In the genomic region with DNA sequence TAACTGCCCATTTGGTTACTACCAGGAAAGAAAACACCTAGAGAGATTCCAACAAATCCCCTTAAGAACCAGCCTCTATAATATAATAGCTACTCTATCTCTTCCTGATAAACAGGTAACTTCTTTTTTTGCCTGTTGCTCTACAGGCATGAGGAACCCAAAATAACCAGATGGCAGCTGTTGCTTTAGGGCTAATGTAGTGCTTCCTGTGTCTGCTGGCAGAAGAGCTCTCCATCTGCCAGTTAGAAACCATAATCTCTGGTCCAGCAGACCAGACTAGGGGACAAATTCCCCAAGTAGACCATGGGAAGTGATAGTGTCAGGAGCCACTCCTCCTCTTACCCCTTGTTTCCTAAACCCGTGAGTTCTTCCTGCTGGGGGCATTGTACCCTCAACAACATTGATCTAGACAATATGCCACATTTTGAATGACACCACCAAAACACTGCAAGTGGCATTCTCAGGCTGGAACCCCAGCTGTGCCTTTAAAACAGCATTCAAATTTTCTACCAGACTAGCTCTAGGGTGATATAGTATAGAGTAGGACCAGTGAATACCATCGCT, we compare ENCODE assay signal across 17 cellular contexts.
DNase-seq lines count a peak whose midpoint lies in the region; ATAC-seq and TF ChIP-seq lines count a peak whose summit lies in the region.
"Had no signal": no experiment of that assay in that cellular context is flagged by ENCODE, and none has a peak within 500 bp of the region (broad histone marks: within the 10 kb centered on the region; RNA-seq: fewer than 3 reads in every experiment).

No MANE protein-coding gene starts in this region.

- H3K36me3 ChIP-seq in BE2C (no peaks in the 10 kb centered on the region), lower lobe of right lung (no peaks in the 10 kb centered on the region)
- H3K36me3 ChIP-seq: heart left ventricle had no signal

- TF ChIP-seq CTCF in BE2C (IDR thresholded peaks at IDR 0.05; ENCODE audit: low read depth, low read length) (no peak), lower lobe of right lung (IDR thresholded peaks at IDR 0.05) (no peak)

- H3K27ac ChIP-seq in lower lobe of right lung, result no peak overlapping the region

- H3K4me3 ChIP-seq in BE2C (ENCODE audit: low read depth, low read length), result no peak overlapping the region
- H3K4me3 ChIP-seq in lower lobe of right lung, result no peak overlapping the region
- H3K4me3 ChIP-seq: dorsolateral prefrontal cortex, heart left ventricle had no signal

- intact Hi-C loops in lower lobe of right lung (cut with DNase I), result no loop called here

- peak; percentile 39 for ATAC-seq in esophagus mucosa
- ATAC-seq in lower lobe of right lung, result no peak
- no peak for ATAC-seq in GM18519 (IDR thresholded peaks at IDR 0.05; ENCODE audit: low FRiP score, unreplicated experiment)

- DNase-seq in BE2C (peak; percentile 32), Kasumi-1 (lab: John Stamatoyannopoulos, UW) (peak; percentile 32 to 33), NCI-H82 (lab: John Stamatoyannopoulos, UW) (peak; percentile 90), lower lobe of right lung (no peak), NCI-H1436 treated with DMSO at 0.1 percent for 48 hours (lab: John Stamatoyannopoulos, UW) (no peak), mucosa of gallbladder (ENCODE audit: low spot score) (no peak)
- DNase-seq: activated CD4-positive, alpha-beta T cell treated with anti-CD3 and anti-CD28 coated beads for 48 hours; activated naive CD4-positive, alpha-beta T cell treated with anti-CD3 and anti-CD28 coated beads, Interleukin-2, amount 50 U/mL, for 16 hours; HCEC 1CT; heart left ventricle; left cardiac atrium; NCI-H1105 treated with DMSO at 0.1 percent for 48 hours; NCI-H526; stimulated activated CD8-positive, alpha-beta memory T cell treated with anti-CD3 and anti-CD28 coated beads, Interleukin-4, amount 100 ng/mL, for 48 hours had no signal

- H3K27me3 ChIP-seq in BE2C (no peaks in the 10 kb centered on the region), lower lobe of right lung (ENCODE audit: low read depth) (no peaks in the 10 kb centered on the region)
- H3K27me3 ChIP-seq: dorsolateral prefrontal cortex, heart left ventricle had no signal

- H3K4me1 ChIP-seq in BE2C (peaks cover 24% of the 10 kb centered on the region), lower lobe of right lung (peaks cover 4% of the 10 kb centered on the region)

- H3K9me3 ChIP-seq in BE2C (no peaks in the 10 kb centered on the region), lower lobe of right lung (no peaks in the 10 kb centered on the region)
- H3K9me3 ChIP-seq: heart left ventricle had no signal

Comparison
In these comparisons a context has a peak if more than half of its experiments do, and no peak if none do; other contexts are left out.
1. DNase-seq: peak in BE2C (single experiment), Kasumi-1 (2 of 2) and NCI-H82 (single experiment); none in lower lobe of right lung (single experiment), NCI-H1436 treated with DMSO at 0.1 percent for 48 hours (single experiment) and mucosa of gallbladder (single experiment).